In the genomic region with DNA sequence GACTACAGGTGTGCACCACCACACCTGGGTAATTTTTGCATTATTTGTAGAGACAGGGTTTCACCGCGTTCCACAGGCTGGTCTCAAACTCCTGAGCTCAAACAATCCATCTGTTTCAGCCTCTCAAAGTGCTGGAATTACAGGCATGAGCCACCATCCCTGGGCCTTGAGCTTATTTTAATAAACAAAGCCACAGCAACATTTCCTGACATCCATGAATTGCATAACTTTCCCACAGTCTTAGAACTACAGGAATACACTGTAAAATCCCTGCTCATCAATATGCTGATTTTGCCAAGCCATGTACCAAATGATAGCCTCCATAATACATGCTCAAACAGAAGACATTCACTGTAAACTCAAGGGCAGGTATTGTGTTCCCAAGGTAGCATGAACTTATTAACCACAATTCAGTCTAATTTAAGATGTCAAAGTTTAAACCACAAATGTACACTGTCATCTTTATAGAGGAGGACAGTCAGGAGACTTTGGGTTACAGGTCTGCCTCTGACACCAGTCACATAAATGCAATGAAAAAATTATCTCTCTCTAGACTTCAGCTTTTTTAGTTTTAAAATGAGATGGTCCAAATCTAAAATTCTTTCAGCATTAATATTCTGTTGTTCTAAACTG, we compare ENCODE assay signal across 21 cellular contexts. TPM values are rescaled to one million over a fixed set of nuclear protein-coding genes. Genes with fewer than 3 reads are reported as not detected.
DNase-seq lines count a peak whose midpoint lies in the region; ATAC-seq, FAIRE-seq and TF ChIP-seq lines count a peak whose summit lies in the region.
"Had no signal": no experiment of that assay in that cellular context is flagged by ENCODE, and none has a peak within 500 bp of the region (broad histone marks: within the 10 kb centered on the region; RNA-seq: fewer than 3 reads in every experiment).

No MANE protein-coding gene starts in this region.

- peak; percentile 26 for DNase-seq in AG08395 (ENCODE audit: low spot score)
- no peak for DNase-seq in GM12892 (ENCODE audit: insufficient read length)
- peak; percentile 50 for DNase-seq in amniotic epithelial cell (ENCODE audit: low read depth)
- DNase-seq in head of caudate nucleus, result no peak
- DNase-seq in A673 (ENCODE audit: low spot score), result no peak
- DNase-seq in stomach, result no peak
- no peak for DNase-seq in activated T-cell treated with anti-CD3 and anti-CD28 coated beads for 4 hours
- DNase-seq: ACHN; activated CD4-positive, alpha-beta T cell treated with anti-CD3 and anti-CD28 coated beads for 1 hour; GDM1; H7; NCI-H1694 treated with DMSO at 0.1 percent for 48 hours; NCI-H510A; SHP77 treated with DMSO at 0.1 percent for 48 hours; stimulated activated CD4-positive, alpha-beta T cell treated with anti-CD3 and anti-CD28 coated beads, Interleukin-12 subunit alpha, Interleukin-12 subunit beta, amount 100 ng/mL, for 4 hours; stimulated activated naive CD8-positive, alpha-beta T cell treated with anti-CD3 and anti-CD28 coated beads, Interleukin-15, Interleukin-2, amounts not matched to agents 100 U/mL and 50 U/mL, for 24 hours; T-helper 2 cell had no signal

- intact Hi-C loops in head of caudate nucleus (cut with DNase I) (no loop called here), A673 (cut with micrococcal nuclease; ENCODE audit: unreplicated experiment) (no loop called here), stomach (cut with DNase I; ENCODE audit: low total_unique reads) (no loop called here)

- H3K27ac ChIP-seq in gastroesophageal sphincter, result no peak overlapping the region
- H3K27ac ChIP-seq in A673 (ENCODE audit: low read depth, low read length, poor library complexity, severe bottlenecking), result no peak overlapping the region
- no peak overlapping the region for H3K27ac ChIP-seq in stomach
- H3K27ac ChIP-seq: parathyroid adenoma had no signal

- ATAC-seq in gastroesophageal sphincter, result peak; percentile 28
- ATAC-seq: esophagus mucosa; stimulated activated naive CD8-positive, alpha-beta T cell treated with anti-CD3 and anti-CD28 coated beads, Interleukin-15, Interleukin-2, amounts not matched to agents 100 U/mL and 50 U/mL, for 24 hours had no signal

- H3K9me3 ChIP-seq in gastroesophageal sphincter (no peaks in the 10 kb centered on the region), A673 (ENCODE audit: low read depth, low read length, poor library complexity, severe bottlenecking) (no peaks in the 10 kb centered on the region), stomach (no peaks in the 10 kb centered on the region)

- H3K4me1 ChIP-seq in gastroesophageal sphincter (peaks cover 0 to 17% (median 0%) of the 10 kb centered on the region in 3 donors), A673 (ENCODE audit: insufficient read depth, low read length, poor library complexity, severe bottlenecking) (peaks cover 11% of the 10 kb centered on the region), stomach (peaks cover 8 to 25% (median 17%) of the 10 kb centered on the region in 4 donors)

- CTCF ChIA-PET in A673 (lab: Charles Lee), result no interaction called here

- H3K4me3 ChIP-seq in gastroesophageal sphincter (no peak overlapping the region), A673 (ENCODE audit: low read depth, low read length, poor library complexity, severe bottlenecking) (no peak overlapping the region), stomach (no peak overlapping the region)

- H3K27me3 ChIP-seq in gastroesophageal sphincter, result no peaks in the 10 kb centered on the region
- H3K27me3 ChIP-seq in A673 (replicated peaks; ENCODE audit: insufficient read depth, low read depth, low read length, poor library complexity), result no peaks in the 10 kb centered on the region
- H3K27me3 ChIP-seq in stomach, result no peaks in the 10 kb centered on the region

- WGBS in gastroesophageal sphincter (ENCODE audit: low coverage in 1 of 2), 2 donors, result 53 to 75% methylated on average over 2 of the region's 2 CpGs
- 70 to 91% (median 83%) methylated on average over 2 of the region's 2 CpGs for WGBS in stomach, 5 donors

- no peak for TF ChIP-seq EP300 in gastroesophageal sphincter (IDR thresholded peaks at IDR 0.05)
- no peak for TF ChIP-seq EP300 in stomach (IDR thresholded peaks at IDR 0.05)

- POLR2A ChIA-PET in A673 (lab: Charles Lee; ENCODE audit: low non-redundant PET), result no interaction called here

- H3K36me3 ChIP-seq in gastroesophageal sphincter, result no peaks in the 10 kb centered on the region
- no peaks in the 10 kb centered on the region for H3K36me3 ChIP-seq in A673 (ENCODE audit: insufficient read depth, low read length, poor library complexity, severe bottlenecking)
- H3K36me3 ChIP-seq in stomach, result no peaks in the 10 kb centered on the region

- TF ChIP-seq CTCF in gastroesophageal sphincter (IDR thresholded peaks at IDR 0.05), result no peak
- TF ChIP-seq CTCF in A673 (conservative IDR thresholded peaks at IDR 0.05; ENCODE audit: low read depth, low read length), result no peak
- TF ChIP-seq CTCF in stomach (IDR thresholded peaks at IDR 0.05), result no peak

- peak; percentile 58 for FAIRE-seq in GM12892 (lab: Jason Lieb, UNC)
- FAIRE-seq: urothelium cell line had no signal

- no TSS peak for BruUV-seq in A673 (replicated peaks; lab: Mats Ljungman, UMichigan)

- TF ChIP-seq POLR2A in GM12892 (IDR thresholded peaks at IDR 0.05; ENCODE audit: low read depth, low read length), result no peak
- no peak for TF ChIP-seq POLR2A in gastroesophageal sphincter (IDR thresholded peaks at IDR 0.05)
- TF ChIP-seq POLR2A in stomach (IDR thresholded peaks at IDR 0.05), result no peak

RNA-seq across cellular contexts. Expression of a gene that starts 40.0 kb away (rescaled TPM):
- polyA plus RNA-seq in GM12892 (2012; ENCODE audit: missing spikeins), result 4.6 TPM
- total RNA-seq in gastroesophageal sphincter (10 to 100 TPM; 32.2 to 66.3 (median 46.9) TPM), A673 (2021) (34.1 and 38.4 TPM in 2 replicates), stomach (10 to 100 TPM in 3 of 5 donors, 1 to 10 TPM in 2; 8.8 to 34.0 (median 22.3) TPM)
- polyA plus RNA-seq in stomach, result 10 to 100 TPM in 2 of 3 donors, 1 to 10 TPM in 1; 8.7 to 13.6 (median 12.6) TPM

Comparison
In these comparisons a context has a peak if more than half of its experiments do, and no peak if none do; other contexts are left out.
1. DNase-seq: peak in AG08395 (single experiment) and amniotic epithelial cell (single experiment); none in GM12892 (single experiment), head of caudate nucleus (0 of 42), A673 (single experiment), stomach (single experiment) and activated T-cell treated with anti-CD3 and anti-CD28 coated beads for 4 hours (single experiment).